9 cellular contexts compared by ENCODE assay signal in genomic region chr4:56821394-56822263, GRCh38. TPM values are rescaled to one million over a fixed set of nuclear protein-coding genes. Genes with fewer than 3 reads are reported as not detected.
DNase-seq lines count a peak whose midpoint lies in the region; ATAC-seq, FAIRE-seq and TF ChIP-seq lines count a peak whose summit lies in the region.
"Had no signal": no experiment of that assay in that cellular context is flagged by ENCODE, and none has a peak within 500 bp of the region (broad histone marks: within the 10 kb centered on the region; RNA-seq: fewer than 3 reads in every experiment).

Gene SPINK2, minus strand, starts transcription at chr4:56821701. Its CDS starts 39 bp downstream, at chr4:56821662.

- peak within 1 kb of the TSS; percentile 68 for H3K4me2 ChIP-seq in GM12878 (ENCODE audit: control insufficient read depth, insufficient read depth)

- intact Hi-C loops in GM12878 (cut with micrococcal nuclease; ENCODE audit: unreplicated experiment): no loop called here

- peaks cover 23% of the 10 kb centered on the region for H3K4me1 ChIP-seq in GM12878 (ENCODE audit: control insufficient read depth, insufficient read depth, low read length)

- no TSS peak for BruUV-seq in GM12878 (replicated peaks; lab: Mats Ljungman, UMichigan)

- no peaks in the 10 kb centered on the region for H3K79me2 ChIP-seq in GM12878 (ENCODE audit: control insufficient read depth, insufficient read depth, low read length)

- peak within 1 kb of the TSS; percentile 37 for H3K4me3 ChIP-seq in GM12878

- TF ChIP-seq CTCF in GM12878 (IDR thresholded peaks at IDR 0.05 in 2 of 3, conservative IDR thresholded peaks at IDR 0.05 in 1 of 3; ENCODE audit: control insufficient read depth in 2 of 3, extremely low read depth in 1 of 3, insufficient read depth in 1 of 3, low read depth in 3 of 3, low read length in 3 of 3): peak in 1 of 3 experiments; percentile 14; a peak in 1 of 6 replicates

- CTCF ChIA-PET in GM12878 (lab: Yijun Ruan, JAX): interaction anchor here (1.5 to 1.7 kb wide), 2 partner anchors 15 to 22 kb away, joined by 3 to 7 read pairs; no protein-coding TSS in a partner anchor

- in situ Hi-C loops in GM12878 (cut with MboI): no loop called here

- FAIRE-seq in GM12878 (lab: Jason Lieb, UNC): no peak

- no peaks in the 10 kb centered on the region; the same call in 2 of the 3 replicates for H3K9me3 ChIP-seq in GM12878 (replicated peaks; ENCODE audit: control insufficient read depth, insufficient read depth, low read length)

- RAD21 ChIA-PET in GM12878 (lab: Charles Lee; ENCODE audit: unreplicated experiment): no interaction called here

- no peak for TF ChIP-seq POLR2A in GM12878 (IDR thresholded peaks at IDR 0.05; ENCODE audit: low read depth, low read length)

- peaks cover 3 to 5% of the 10 kb centered on the region in 2 experiments; a peak in 3 of 4 replicates for H3K27me3 ChIP-seq in GM12878 (replicated peaks in 1 of 2; ENCODE audit: control insufficient read depth in 2 of 2, insufficient read depth in 2 of 2, low read length in 1 of 2)

- no peak within 1 kb of the TSS for H3K9ac ChIP-seq in GM12878 (ENCODE audit: control insufficient read depth, insufficient read depth, low read length)

- peak; percentile 38 for ATAC-seq in GM12878
- ATAC-seq in HG02852 (IDR thresholded peaks at IDR 0.05; ENCODE audit: unreplicated experiment): no peak

- DNase-seq in NCI-H1417 (lab: John Stamatoyannopoulos, UW): peak; percentile 46 to 71 (median 64)
- DNase-seq in NCI-H1417 treated with DMSO at 0.1 percent for 48 hours (lab: John Stamatoyannopoulos, UW): no peak
- peak; percentile 25 for DNase-seq in HK-2 (ENCODE audit: unreplicated experiment)
- peak; percentile 44 to 63 (median 53) for DNase-seq in T-helper 2 cell
- no peak for DNase-seq in GM12878 (ENCODE audit: low read depth, low spot score)
- DNase-seq in left kidney (ENCODE audit: low read depth, low spot score): peak; percentile 81
- peak; percentile 28 for DNase-seq in stimulated activated CD8-positive, alpha-beta memory T cell treated with anti-CD3 and anti-CD28 coated beads, Interleukin-12 subunit alpha, Interleukin-12 subunit beta, amount 100 ng/mL, for 24 hours (ENCODE audit: extremely low read depth)

- H3K27ac ChIP-seq in GM12878 (ENCODE audit: control insufficient read depth, insufficient read depth): no peak within 1 kb of the TSS

- TF ChIP-seq EP300 in GM12878 (IDR thresholded peaks at IDR 0.05; ENCODE audit: borderline replicate concordance in 1 of 2, control insufficient read depth in 1 of 2, low read depth in 2 of 2, low read length in 2 of 2): no peak

- TF ChIP-seq RAD21 in GM12878 (IDR thresholded peaks at IDR 0.05; ENCODE audit: insufficient read depth, low read depth, low read length): no peak

- H4K20me1 ChIP-seq in GM12878 (ENCODE audit: control insufficient read depth, insufficient read depth): no peaks in the 10 kb centered on the region

- POLR2A ChIA-PET in GM12878 (lab: Charles Lee): no interaction called here

- 2% methylated on average over 36 of the region's 58 CpGs for WGBS in GM12878 (ENCODE audit: insufficient coverage, insufficient replicate concordance, low lambda C conversion rate, missing lambda C conversion rate)

- no peaks in the 10 kb centered on the region for H3K36me3 ChIP-seq in GM12878 (ENCODE audit: control insufficient read depth in 2 of 2, insufficient read depth in 2 of 2, low read length in 1 of 2)

- SMC1A ChIA-PET in GM12878 (lab: Charles Lee; ENCODE audit: uncharacterized antibody, unreplicated experiment): no interaction called here

- H2AFZ ChIP-seq in GM12878 (ENCODE audit: control insufficient read depth, low read depth, low read length): peak within 1 kb of the TSS; percentile 51

TF ChIP-seq in GM12878, 131 proteins besides CTCF, POLR2A, EP300 and RAD21:
- TF ChIP-seq IRF4 (IDR thresholded peaks at IDR 0.05; ENCODE audit: low read depth, low read length): no peak
- TF ChIP-seq BHLHE40 (IDR thresholded peaks at IDR 0.05; ENCODE audit: borderline replicate concordance in 1 of 2, low read depth in 2 of 2, low read length in 1 of 2): peak in 1 of 2 experiments; percentile 40; a peak in 1 of 4 replicates
- TF ChIP-seq PKNOX1 (IDR thresholded peaks at IDR 0.05): peak; percentile 68
- no peak for TF ChIP-seq E2F4 (IDR thresholded peaks at IDR 0.05; ENCODE audit: low read depth, low read length)
- no peak for TF ChIP-seq TBL1XR1 (IDR thresholded peaks at IDR 0.05; ENCODE audit: low read depth, low read length)

RNA-seq across cellular contexts. Expression of gene SPINK2, which starts in this region (rescaled TPM):
- total RNA-seq in GM12878 (2013; cell fraction: nucleolus; rRNA removed): not detected in 2 replicates
- total RNA-seq in GM12878 (2014; rRNA removed) (0.27 and 0.40 TPM in 2 replicates), GM12878 (2014; rRNA removed; fragmentation: Illumina TruSeq; extraction: Trizol) (0.27 and 0.60 TPM in 2 replicates), GM12878 (2021) (not detected in 2 replicates)
- polyA plus RNA-seq in GM12878 (2011; ENCODE audit: low read depth): not detected
- polyA plus RNA-seq in GM12878 (2011; rRNA removed) (0.61 and 0.73 TPM in 2 replicates), GM12878 (2014; fragmentation: Illumina TruSeq; extraction: Trizol) (0.13 and 2.4 TPM in 2 replicates), GM12878 (2014; fragmentation: Nextera tagmentation; extraction: Ambion mirVana) (1 to 10 TPM in 1 of 2 experiments, under 1 TPM in 1; 0.61 to 1.0 TPM), GM12878 (2014; rRNA removed) (0.30 and 0.49 TPM in 2 replicates), GM12878 (2016; fragmentation: Nextera tagmentation; extraction: Ambion mirVana) (under 1 TPM; 0.66 to 0.88 TPM)
- polyA plus RNA-seq in GM12878 (2011; cell fraction: cytosol; rRNA removed): 0.81 and 1.3 TPM in 2 replicates
- 0.39 TPM in 1 of 2 replicates, not detected in the other for polyA plus RNA-seq in GM12878 (2011; cell fraction: nucleus; rRNA removed)
- polyA plus RNA-seq in GM12878 (2012): 0.58 and 0.86 TPM in 2 replicates
- not detected in 2 replicates for polyA minus RNA-seq in GM12878 (2011; rRNA and poly(A)+ RNA removed)
- not detected in 2 replicates for polyA minus RNA-seq in GM12878 (2011; cell fraction: cytosol; rRNA and poly(A)+ RNA removed)
- polyA minus RNA-seq in GM12878 (2011; cell fraction: nucleus; rRNA and poly(A)+ RNA removed): not detected in 2 replicates
- total RNA-seq: myocyte had no signal

Comparison
In these comparisons a context has a peak if more than half of its experiments do, and no peak if none do; other contexts are left out.
1. DNase-seq: peak in NCI-H1417 (3 of 3), HK-2 (single experiment), T-helper 2 cell (5 of 5), left kidney (single experiment) and stimulated activated CD8-positive, alpha-beta memory T cell treated with anti-CD3 and anti-CD28 coated beads, Interleukin-12 subunit alpha, Interleukin-12 subunit beta, amount 100 ng/mL, for 24 hours (single experiment); none in NCI-H1417 treated with DMSO at 0.1 percent for 48 hours (single experiment) and GM12878 (single experiment).